Comparison of ENCODE assay signal across 12 cellular contexts in genomic region chr9:92609142-92609500, GRCh38.
A peak's percentile ranks its signal among the peaks of the same experiment; 100 is the strongest.
DNase-seq lines count a peak whose midpoint lies in the region; ATAC-seq and TF ChIP-seq lines count a peak whose summit lies in the region.
"Had no signal": no experiment of that assay in that cellular context is flagged by ENCODE, and none has a peak within 500 bp of the region (broad histone marks: within the 10 kb centered on the region; RNA-seq: fewer than 3 reads in every experiment).

No MANE protein-coding gene starts in this region.

- H3K4me1 ChIP-seq in lung (ENCODE audit: control insufficient read depth in 2 of 2, insufficient read depth in 2 of 2, low read length in 2 of 2) (no peaks in the 10 kb centered on the region), tibial nerve (peaks cover 0 to 41% (median 10%) of the 10 kb centered on the region in 4 donors)

- H3K36me3 ChIP-seq in lung (ENCODE audit: control insufficient read depth in 2 of 2, insufficient read depth in 2 of 2, low read length in 2 of 2) (peaks cover 8 to 20% of the 10 kb centered on the region in 2 donors), tibial nerve (peaks cover 0 to 42% (median 6%) of the 10 kb centered on the region in 3 donors)

- H3K27me3 ChIP-seq in lung (ENCODE audit: control insufficient read depth, insufficient read depth): no peaks in the 10 kb centered on the region
- no peaks in the 10 kb centered on the region for H3K27me3 ChIP-seq in tibial nerve

- no peak for TF ChIP-seq POLR2A in tibial nerve (IDR thresholded peaks at IDR 0.05)

- DNase-seq in NCI-H1694 treated with DMSO at 0.1 percent for 48 hours (lab: John Stamatoyannopoulos, UW): peak; percentile 18
- no peak for DNase-seq in NCI-H1694 (lab: John Stamatoyannopoulos, UW)
- DNase-seq in cardiac fibroblast (ENCODE audit: low read depth in 2 of 2): peak; percentile 29 to 42
- no peak for DNase-seq in lung (ENCODE audit: low spot score)
- DNase-seq in tibial nerve (ENCODE audit: low spot score in 2 of 2): no peak
- DNase-seq in activated CD4-positive, alpha-beta T cell treated with anti-CD3 and anti-CD28 coated beads, Interleukin-2, amount 50 U/mL, for 48 hours: no peak
- DNase-seq: ACHN; activated T-cell treated with anti-CD3 and anti-CD28 coated beads, Interleukin-2, amount 50 U/mL, for 4 hours; PC-3; stimulated activated CD4-positive, alpha-beta T cell treated with anti-CD3 and anti-CD28 coated beads, Interleukin-4, amount 100 ng/mL, for 24 hours had no signal

- ATAC-seq in lung (ENCODE audit: insufficient read depth, low FRiP score) (no peak), HG02852 (IDR thresholded peaks at IDR 0.05; ENCODE audit: unreplicated experiment) (no peak), HG02610 (IDR thresholded peaks at IDR 0.05; ENCODE audit: unreplicated experiment) (no peak)
- ATAC-seq: activated T-cell treated with anti-CD3 and anti-CD28 coated beads, Interleukin-2, amount 50 U/mL, for 4 hours; PC-3 had no signal

- H3K27ac ChIP-seq in lung (ENCODE audit: low read depth in 1 of 2, low read length in 1 of 2) (peak overlapping the region; percentile 5 to 9), tibial nerve (peak overlapping the region in 3 of 4 donors; percentile 5 to 45 (median 34))

- TF ChIP-seq CTCF in cardiac fibroblast (IDR thresholded peaks at IDR 0.05; ENCODE audit: low read depth, low read length): no peak
- TF ChIP-seq CTCF in lung (IDR thresholded peaks at IDR 0.05; ENCODE audit: control extremely low read depth, extremely low read depth): no peak
- TF ChIP-seq CTCF in tibial nerve (IDR thresholded peaks at IDR 0.05): no peak

- TF ChIP-seq EP300 in tibial nerve (IDR thresholded peaks at IDR 0.05): no peak

- H3K9me3 ChIP-seq in lung (ENCODE audit: control insufficient read depth in 2 of 2, insufficient read depth in 1 of 2, low read length in 1 of 2) (peaks cover 0 to 2% of the 10 kb centered on the region in 2 donors), tibial nerve (peaks cover 0 to 6% (median 2%) of the 10 kb centered on the region in 4 donors)

- 50 to 71% methylated on average over 5 of the region's 5 CpGs for WGBS in lung, 2 donors
- 46 to 57% methylated on average over 1 to 5 of the region's 5 CpGs for WGBS in tibial nerve, 2 donors

- H3K4me3 ChIP-seq in cardiac fibroblast (replicated peaks in 1 of 2; ENCODE audit: low read depth in 2 of 2, low read length in 2 of 2): no peak overlapping the region
- H3K4me3 ChIP-seq in lung: no peak overlapping the region
- H3K4me3 ChIP-seq in tibial nerve: no peak overlapping the region

Comparison
In these comparisons a context has a peak if more than half of its experiments do, and no peak if none do; other contexts are left out.
1. DNase-seq: peak in NCI-H1694 treated with DMSO at 0.1 percent for 48 hours (single experiment) and cardiac fibroblast (2 of 2); none in NCI-H1694 (single experiment), lung (single experiment), tibial nerve (0 of 2) and activated CD4-positive, alpha-beta T cell treated with anti-CD3 and anti-CD28 coated beads, Interleukin-2, amount 50 U/mL, for 48 hours (0 of 2).